1 cellular context compared by ENCODE assay signal in genomic region chr4:98995183-98996055, GRCh38.
A peak's percentile ranks its signal among the peaks of the same experiment; 100 is the strongest.
TF ChIP-seq lines count a peak whose summit lies in the region.

METAP1 (plus strand) TSS chr4:98995721; CDS start chr4:98995754, 33 bp downstream.

TF ChIP-seq in K562, 482 proteins besides CTCF, POLR2A, EP300 and RAD21 (continued from another document and continues in another):
- TF ChIP-seq, protein P1, sequence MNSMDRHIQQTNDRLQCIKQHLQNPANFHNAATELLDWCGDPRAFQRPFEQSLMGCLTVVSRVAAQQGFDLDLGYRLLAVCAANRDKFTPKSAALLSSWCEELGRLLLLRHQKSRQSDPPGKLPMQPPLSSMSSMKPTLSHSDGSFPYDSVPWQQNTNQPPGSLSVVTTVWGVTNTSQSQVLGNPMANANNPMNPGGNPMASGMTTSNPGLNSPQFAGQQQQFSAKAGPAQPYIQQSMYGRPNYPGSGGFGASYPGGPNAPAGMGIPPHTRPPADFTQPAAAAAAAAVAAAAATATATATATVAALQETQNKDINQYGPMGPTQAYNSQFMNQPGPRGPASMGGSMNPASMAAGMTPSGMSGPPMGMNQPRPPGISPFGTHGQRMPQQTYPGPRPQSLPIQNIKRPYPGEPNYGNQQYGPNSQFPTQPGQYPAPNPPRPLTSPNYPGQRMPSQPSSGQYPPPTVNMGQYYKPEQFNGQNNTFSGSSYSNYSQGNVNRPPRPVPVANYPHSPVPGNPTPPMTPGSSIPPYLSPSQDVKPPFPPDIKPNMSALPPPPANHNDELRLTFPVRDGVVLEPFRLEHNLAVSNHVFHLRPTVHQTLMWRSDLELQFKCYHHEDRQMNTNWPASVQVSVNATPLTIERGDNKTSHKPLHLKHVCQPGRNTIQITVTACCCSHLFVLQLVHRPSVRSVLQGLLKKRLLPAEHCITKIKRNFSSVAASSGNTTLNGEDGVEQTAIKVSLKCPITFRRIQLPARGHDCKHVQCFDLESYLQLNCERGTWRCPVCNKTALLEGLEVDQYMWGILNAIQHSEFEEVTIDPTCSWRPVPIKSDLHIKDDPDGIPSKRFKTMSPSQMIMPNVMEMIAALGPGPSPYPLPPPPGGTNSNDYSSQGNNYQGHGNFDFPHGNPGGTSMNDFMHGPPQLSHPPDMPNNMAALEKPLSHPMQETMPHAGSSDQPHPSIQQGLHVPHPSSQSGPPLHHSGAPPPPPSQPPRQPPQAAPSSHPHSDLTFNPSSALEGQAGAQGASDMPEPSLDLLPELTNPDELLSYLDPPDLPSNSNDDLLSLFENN (IDR thresholded peaks at IDR 0.05; ENCODE audit: low read depth in 2 of 2, low read length in 2 of 2), result no peak
- TF ChIP-seq POLR2AphosphoS5 (IDR thresholded peaks at IDR 0.05; ENCODE audit: control insufficient read depth, insufficient read depth, low read depth, low read length) (peak; percentile 81), ZNF740 (CRISPR knock-in tag; IDR thresholded peaks at IDR 0.05) (peak; percentile 97), ZNF740 (tag; IDR thresholded peaks at IDR 0.05) (peak in 1 of 2 experiments; percentile 91; a peak in 2 of 4 replicates), LCOR (CRISPR knock-in tag; IDR thresholded peaks at IDR 0.05) (peak; percentile 79), ARID2 (IDR thresholded peaks at IDR 0.05) (peak; percentile 77), SMAD4 (CRISPR knock-in tag; conservative IDR thresholded peaks at IDR 0.05) (peak; percentile 89), ZBTB11 (CRISPR knock-in tag; IDR thresholded peaks at IDR 0.05) (0 out of 6 replicates have a peak, but pooled peaks of 1 of the 3 experiments have one; percentile 12), MTA2 (IDR thresholded peaks at IDR 0.05; ENCODE audit: low read depth) (no peak), TBL1XR1 (IDR thresholded peaks at IDR 0.05; ENCODE audit: low read length in 2 of 2) (peak in 1 of 2 experiments; percentile 56; a peak in 2 of 4 replicates), U2AF1 (optimal IDR thresholded peaks at IDR 0.05; ENCODE audit: low read depth, low read length) (no peak), SMC3 (conservative IDR thresholded peaks at IDR 0.05; ENCODE audit: insufficient read depth, low read depth, low read length) (peak; percentile 79), ZNF316 (IDR thresholded peaks at IDR 0.05) (peak; percentile 29; the same call in 1 of the 2 replicates), KAT2B (IDR thresholded peaks at IDR 0.05; ENCODE audit: low read depth, low read length) (no peak), ZNF239 (CRISPR knock-in tag; IDR thresholded peaks at IDR 0.05) (peak; percentile 18; the same call in 1 of the 2 replicates), MYC (IDR thresholded peaks at IDR 0.05; ENCODE audit: low read depth, low read length) (peak; percentile 74), MYC (CRISPR knock-in tag; IDR thresholded peaks at IDR 0.05; ENCODE audit: borderline replicate concordance, low read depth) (peak; percentile 68; the same call in 1 of the 2 replicates), SMARCA4 (IDR thresholded peaks at IDR 0.05) (peak; percentile 34; the same call in 1 of the 2 replicates), ERF (CRISPR knock-in tag; IDR thresholded peaks at IDR 0.05) (no peak), NRF1 (conservative IDR thresholded peaks at IDR 0.05 in 1 of 2, IDR thresholded peaks at IDR 0.05 in 1 of 2) (peak; percentile 78 to 82), RUNX1 (IDR thresholded peaks at IDR 0.05; ENCODE audit: low read depth) (peak; percentile 59; the same call in 1 of the 2 replicates), ZNF347 (CRISPR knock-in tag; IDR thresholded peaks at IDR 0.05; ENCODE audit: low read depth) (no peak), MTA3 (IDR thresholded peaks at IDR 0.05; ENCODE audit: borderline replicate concordance) (peak; percentile 52; the same call in 1 of the 2 replicates), BMI1 (IDR thresholded peaks at IDR 0.05; ENCODE audit: low read length) (no peak), YBX1 (IDR thresholded peaks at IDR 0.05) (no peak), ZNF431 (CRISPR knock-in tag; IDR thresholded peaks at IDR 0.05) (no peak), MLX (CRISPR knock-in tag; conservative IDR thresholded peaks at IDR 0.05) (no peak), GATA2 (CRISPR knock-in tag; IDR thresholded peaks at IDR 0.05) (peak; percentile 63), PHF20 (IDR thresholded peaks at IDR 0.05; ENCODE audit: partially characterized antibody) (peak; percentile 40), PREB (CRISPR knock-in tag; IDR thresholded peaks at IDR 0.05) (no peak), PTTG1 (tag; IDR thresholded peaks at IDR 0.05; ENCODE audit: low read depth) (no peak), MCM2 (IDR thresholded peaks at IDR 0.05; ENCODE audit: low read depth) (no peak), SRF (CRISPR knock-in tag; IDR thresholded peaks at IDR 0.05) (peak in 1 of 2 experiments; percentile 16; a peak in 1 of 4 replicates), TCF3 (CRISPR knock-in tag; IDR thresholded peaks at IDR 0.05) (peak; percentile 35; the same call in 1 of the 2 replicates), ETV5 (CRISPR knock-in tag; IDR thresholded peaks at IDR 0.05; ENCODE audit: low read depth) (peak; percentile 41; the same call in 1 of the 2 replicates)
- TF ChIP-seq, protein P2, sequence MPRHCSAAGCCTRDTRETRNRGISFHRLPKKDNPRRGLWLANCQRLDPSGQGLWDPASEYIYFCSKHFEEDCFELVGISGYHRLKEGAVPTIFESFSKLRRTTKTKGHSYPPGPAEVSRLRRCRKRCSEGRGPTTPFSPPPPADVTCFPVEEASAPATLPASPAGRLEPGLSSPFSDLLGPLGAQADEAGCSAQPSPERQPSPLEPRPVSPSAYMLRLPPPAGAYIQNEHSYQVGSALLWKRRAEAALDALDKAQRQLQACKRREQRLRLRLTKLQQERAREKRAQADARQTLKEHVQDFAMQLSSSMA (CRISPR knock-in tag; IDR thresholded peaks at IDR 0.05), result no peak
- TF ChIP-seq, protein P3, sequence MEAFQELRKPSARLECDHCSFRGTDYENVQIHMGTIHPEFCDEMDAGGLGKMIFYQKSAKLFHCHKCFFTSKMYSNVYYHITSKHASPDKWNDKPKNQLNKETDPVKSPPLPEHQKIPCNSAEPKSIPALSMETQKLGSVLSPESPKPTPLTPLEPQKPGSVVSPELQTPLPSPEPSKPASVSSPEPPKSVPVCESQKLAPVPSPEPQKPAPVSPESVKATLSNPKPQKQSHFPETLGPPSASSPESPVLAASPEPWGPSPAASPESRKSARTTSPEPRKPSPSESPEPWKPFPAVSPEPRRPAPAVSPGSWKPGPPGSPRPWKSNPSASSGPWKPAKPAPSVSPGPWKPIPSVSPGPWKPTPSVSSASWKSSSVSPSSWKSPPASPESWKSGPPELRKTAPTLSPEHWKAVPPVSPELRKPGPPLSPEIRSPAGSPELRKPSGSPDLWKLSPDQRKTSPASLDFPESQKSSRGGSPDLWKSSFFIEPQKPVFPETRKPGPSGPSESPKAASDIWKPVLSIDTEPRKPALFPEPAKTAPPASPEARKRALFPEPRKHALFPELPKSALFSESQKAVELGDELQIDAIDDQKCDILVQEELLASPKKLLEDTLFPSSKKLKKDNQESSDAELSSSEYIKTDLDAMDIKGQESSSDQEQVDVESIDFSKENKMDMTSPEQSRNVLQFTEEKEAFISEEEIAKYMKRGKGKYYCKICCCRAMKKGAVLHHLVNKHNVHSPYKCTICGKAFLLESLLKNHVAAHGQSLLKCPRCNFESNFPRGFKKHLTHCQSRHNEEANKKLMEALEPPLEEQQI (IDR thresholded peaks at IDR 0.05), result peak; percentile 89; the same call in 1 of the 2 replicates
- TF ChIP-seq, protein P4, sequence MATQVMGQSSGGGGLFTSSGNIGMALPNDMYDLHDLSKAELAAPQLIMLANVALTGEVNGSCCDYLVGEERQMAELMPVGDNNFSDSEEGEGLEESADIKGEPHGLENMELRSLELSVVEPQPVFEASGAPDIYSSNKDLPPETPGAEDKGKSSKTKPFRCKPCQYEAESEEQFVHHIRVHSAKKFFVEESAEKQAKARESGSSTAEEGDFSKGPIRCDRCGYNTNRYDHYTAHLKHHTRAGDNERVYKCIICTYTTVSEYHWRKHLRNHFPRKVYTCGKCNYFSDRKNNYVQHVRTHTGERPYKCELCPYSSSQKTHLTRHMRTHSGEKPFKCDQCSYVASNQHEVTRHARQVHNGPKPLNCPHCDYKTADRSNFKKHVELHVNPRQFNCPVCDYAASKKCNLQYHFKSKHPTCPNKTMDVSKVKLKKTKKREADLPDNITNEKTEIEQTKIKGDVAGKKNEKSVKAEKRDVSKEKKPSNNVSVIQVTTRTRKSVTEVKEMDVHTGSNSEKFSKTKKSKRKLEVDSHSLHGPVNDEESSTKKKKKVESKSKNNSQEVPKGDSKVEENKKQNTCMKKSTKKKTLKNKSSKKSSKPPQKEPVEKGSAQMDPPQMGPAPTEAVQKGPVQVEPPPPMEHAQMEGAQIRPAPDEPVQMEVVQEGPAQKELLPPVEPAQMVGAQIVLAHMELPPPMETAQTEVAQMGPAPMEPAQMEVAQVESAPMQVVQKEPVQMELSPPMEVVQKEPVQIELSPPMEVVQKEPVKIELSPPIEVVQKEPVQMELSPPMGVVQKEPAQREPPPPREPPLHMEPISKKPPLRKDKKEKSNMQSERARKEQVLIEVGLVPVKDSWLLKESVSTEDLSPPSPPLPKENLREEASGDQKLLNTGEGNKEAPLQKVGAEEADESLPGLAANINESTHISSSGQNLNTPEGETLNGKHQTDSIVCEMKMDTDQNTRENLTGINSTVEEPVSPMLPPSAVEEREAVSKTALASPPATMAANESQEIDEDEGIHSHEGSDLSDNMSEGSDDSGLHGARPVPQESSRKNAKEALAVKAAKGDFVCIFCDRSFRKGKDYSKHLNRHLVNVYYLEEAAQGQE (CRISPR knock-in tag; IDR thresholded peaks at IDR 0.05; ENCODE audit: low read depth), result no peak
- TF ChIP-seq, protein P5, sequence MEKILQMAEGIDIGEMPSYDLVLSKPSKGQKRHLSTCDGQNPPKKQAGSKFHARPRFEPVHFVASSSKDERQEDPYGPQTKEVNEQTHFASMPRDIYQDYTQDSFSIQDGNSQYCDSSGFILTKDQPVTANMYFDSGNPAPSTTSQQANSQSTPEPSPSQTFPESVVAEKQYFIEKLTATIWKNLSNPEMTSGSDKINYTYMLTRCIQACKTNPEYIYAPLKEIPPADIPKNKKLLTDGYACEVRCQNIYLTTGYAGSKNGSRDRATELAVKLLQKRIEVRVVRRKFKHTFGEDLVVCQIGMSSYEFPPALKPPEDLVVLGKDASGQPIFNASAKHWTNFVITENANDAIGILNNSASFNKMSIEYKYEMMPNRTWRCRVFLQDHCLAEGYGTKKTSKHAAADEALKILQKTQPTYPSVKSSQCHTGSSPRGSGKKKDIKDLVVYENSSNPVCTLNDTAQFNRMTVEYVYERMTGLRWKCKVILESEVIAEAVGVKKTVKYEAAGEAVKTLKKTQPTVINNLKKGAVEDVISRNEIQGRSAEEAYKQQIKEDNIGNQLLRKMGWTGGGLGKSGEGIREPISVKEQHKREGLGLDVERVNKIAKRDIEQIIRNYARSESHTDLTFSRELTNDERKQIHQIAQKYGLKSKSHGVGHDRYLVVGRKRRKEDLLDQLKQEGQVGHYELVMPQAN (IDR thresholded peaks at IDR 0.05; ENCODE audit: borderline replicate concordance), result peak; percentile 84
- TF ChIP-seq, protein P6, sequence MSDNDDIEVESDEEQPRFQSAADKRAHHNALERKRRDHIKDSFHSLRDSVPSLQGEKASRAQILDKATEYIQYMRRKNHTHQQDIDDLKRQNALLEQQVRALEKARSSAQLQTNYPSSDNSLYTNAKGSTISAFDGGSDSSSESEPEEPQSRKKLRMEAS (CRISPR knock-in tag; IDR thresholded peaks at IDR 0.05), result peak; percentile 71; the same call in 1 of the 2 replicates
